25 cellular contexts compared by ENCODE assay signal in the genomic region with DNA sequence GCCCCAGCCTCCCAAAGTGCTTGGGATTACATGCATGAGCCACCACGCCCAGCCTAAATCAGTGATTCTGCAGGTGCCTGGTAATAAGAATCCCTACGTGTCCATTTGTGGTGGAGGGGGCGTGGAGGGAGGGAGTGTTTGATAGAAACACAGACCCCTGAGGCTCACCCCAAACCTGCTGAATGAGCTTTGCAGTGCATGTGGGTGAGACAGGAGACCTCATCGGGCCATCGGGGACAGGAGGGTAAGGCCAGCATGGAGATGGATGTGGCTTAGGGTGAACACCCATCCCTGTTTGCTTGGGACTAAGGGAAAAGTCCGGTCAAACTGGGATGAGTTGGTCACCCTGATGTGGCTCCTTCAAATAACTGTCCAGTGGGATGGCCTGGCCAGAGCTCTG.
"Had no signal": no experiment of that assay in that cellular context is flagged by ENCODE, and none has a peak within 500 bp of the region (broad histone marks: within the 10 kb centered on the region; RNA-seq: fewer than 3 reads in every experiment).

No MANE protein-coding gene starts in this region.

- H3K27me3 ChIP-seq: body of pancreas, colonic mucosa had no signal

- DNase-seq: activated CD4-positive, alpha-beta memory T cell treated with anti-CD3 and anti-CD28 coated beads for 36 hours; activated CD4-positive, alpha-beta T cell treated with anti-CD3 and anti-CD28 coated beads for 36 hours; activated CD4-positive, alpha-beta T cell treated with anti-CD3 and anti-CD28 coated beads, Interleukin-2, amount 10 ng/mL, durations not matched to agents 24 days and 14 days; activated CD4-positive, CD25-positive, alpha-beta regulatory T cell; activated CD4-positive, CD25-positive, alpha-beta regulatory T cell treated with anti-CD3 and anti-CD28 coated beads, Interleukin-2, amount 50 U/mL, for 72 hours; activated CD8-positive, alpha-beta memory T cell treated with anti-CD3 and anti-CD28 coated beads, Interleukin-2, amount 10 ng/mL, durations not matched to agents 7 days and 5 days; activated CD8-positive, alpha-beta memory T cell treated with anti-CD3 and anti-CD28 coated beads, Interleukin-2, amount 50 U/mL, for 4 hours; activated CD8-positive, alpha-beta T cell treated with anti-CD3 and anti-CD28 coated beads, Interleukin-2, amount 10 ng/mL, durations not matched to agents 7 days and 5 days; activated effector memory CD4-positive, alpha-beta T cell treated with anti-CD3 and anti-CD28 coated beads, Interleukin-2, amount 50 U/mL, for 16 hours; activated naive CD4-positive, alpha-beta T cell treated with anti-CD3 and anti-CD28 coated beads for 36 hours; activated naive CD8-positive, alpha-beta T cell treated with anti-CD3 and anti-CD28 coated beads for 36 hours; activated naive CD8-positive, alpha-beta T cell treated with anti-CD3 and anti-CD28 coated beads, Interleukin-2, amount 50 U/mL, for 24 hours; activated T-cell treated with anti-CD3 and anti-CD28 coated beads, Interleukin-2, amount 50 U/mL, for 1 hour; activated T-cell treated with anti-CD3 and anti-CD28 coated beads, Interleukin-2, amount 50 U/mL, for 48 hours; adrenal gland; amygdala; aorta; body of pancreas; central memory CD4-positive, alpha-beta T cell; cerebellar nuclear complex; colonic mucosa; effector CD8-positive, alpha-beta T cell; esophagus squamous epithelium; T-helper 2 cell had no signal

- H3K27ac ChIP-seq: adrenal gland, body of pancreas, colonic mucosa, epithelial cell of prostate, esophagus squamous epithelium had no signal

- H3K4me1 ChIP-seq: adrenal gland, body of pancreas, colonic mucosa, esophagus squamous epithelium had no signal

- ATAC-seq: activated CD4-positive, alpha-beta T cell treated with anti-CD3 and anti-CD28 coated beads for 36 hours; activated CD8-positive, alpha-beta memory T cell treated with anti-CD3 and anti-CD28 coated beads, Interleukin-2, amount 10 ng/mL, durations not matched to agents 7 days and 5 days; activated CD8-positive, alpha-beta T cell treated with anti-CD3 and anti-CD28 coated beads, Interleukin-2, amount 10 ng/mL, durations not matched to agents 7 days and 5 days; activated naive CD8-positive, alpha-beta T cell treated with anti-CD3 and anti-CD28 coated beads, Interleukin-2, amount 50 U/mL, for 24 hours; body of pancreas had no signal

- H3K36me3 ChIP-seq: adrenal gland, colonic mucosa, esophagus squamous epithelium had no signal

- H3K9me3 ChIP-seq: adrenal gland, body of pancreas, colonic mucosa, esophagus squamous epithelium had no signal

- H3K4me3 ChIP-seq: adrenal gland, body of pancreas, colonic mucosa, esophagus squamous epithelium had no signal
